Comparison of ENCODE assay signal across 9 cellular contexts in the genomic region with DNA sequence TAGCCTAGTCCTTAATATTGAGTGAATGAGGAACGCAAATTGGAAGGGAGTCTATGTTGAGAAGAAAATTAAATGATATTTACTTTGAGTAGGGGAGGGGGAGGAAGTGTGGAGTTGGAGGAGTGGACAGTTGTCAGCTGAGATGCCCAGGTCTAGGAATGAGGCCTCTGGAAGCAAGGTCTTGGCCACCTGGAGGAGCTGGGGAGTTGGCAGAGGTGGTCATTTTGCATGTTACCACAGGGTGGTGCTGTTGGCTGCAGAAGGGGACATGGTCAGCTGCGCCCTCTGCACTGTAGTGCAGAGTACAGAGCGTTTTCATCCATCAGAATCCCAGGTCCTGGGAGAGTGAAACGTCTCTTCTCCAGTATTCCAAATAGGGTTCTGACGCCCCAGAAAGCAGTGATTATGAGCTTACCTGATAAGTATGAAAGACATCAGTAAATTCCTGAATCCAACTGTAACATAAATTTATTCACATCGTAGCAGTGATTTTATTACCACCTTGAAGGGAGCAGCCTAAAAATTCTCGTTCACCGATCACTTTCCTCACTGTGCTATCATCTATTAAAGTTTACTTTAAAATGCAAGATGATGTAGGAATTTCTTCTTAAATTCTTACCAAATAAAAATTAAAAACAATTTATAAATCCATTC. TPM values are rescaled to one million over a fixed set of nuclear protein-coding genes. Genes with fewer than 3 reads are reported as not detected.
A peak's percentile ranks its signal among the peaks of the same experiment; 100 is the strongest.
DNase-seq lines count a peak whose midpoint lies in the region; ATAC-seq and TF ChIP-seq lines count a peak whose summit lies in the region.
"Had no signal": no experiment of that assay in that cellular context is flagged by ENCODE, and none has a peak within 500 bp of the region (broad histone marks: within the 10 kb centered on the region; RNA-seq: fewer than 3 reads in every experiment).

No MANE protein-coding gene starts in this region.

- no peaks in the 10 kb centered on the region for H3K9me3 ChIP-seq in MG63
- H3K9me3 ChIP-seq in breast epithelium = no peaks in the 10 kb centered on the region
- H3K9me3 ChIP-seq: BLaER1 had no signal

- H3K36me3 ChIP-seq in MG63 (peaks cover 71% of the 10 kb centered on the region), breast epithelium (peaks cover 10% of the 10 kb centered on the region)

- peak; percentile 67 to 93 (median 90) for TF ChIP-seq CTCF in breast epithelium (IDR thresholded peaks at IDR 0.05)

- DNase-seq in NCI-H1436 (lab: John Stamatoyannopoulos, UW) = peak; percentile 63
- no peak for DNase-seq in NCI-H1436 treated with DMSO at 0.1 percent for 48 hours (lab: John Stamatoyannopoulos, UW)
- peak; percentile 63 for DNase-seq in MG63
- peak; percentile 84 for DNase-seq in SK-MEL-5 (ENCODE audit: low read depth, low spot score)
- peak; percentile 59 to 78 for DNase-seq in breast epithelium (ENCODE audit: low spot score in 2 of 2)
- peak; percentile 94 for DNase-seq in islet precursor cell
- DNase-seq in stimulated activated CD4-positive, alpha-beta T cell treated with anti-CD3 and anti-CD28 coated beads, Interleukin-4, amount 100 ng/mL, for 24 hours = peak; percentile 42

- no peak for TF ChIP-seq POLR2A in breast epithelium (IDR thresholded peaks at IDR 0.05)

- H3K4me1 ChIP-seq in breast epithelium = no peaks in the 10 kb centered on the region
- H3K4me1 ChIP-seq: BLaER1 had no signal

- intact Hi-C loops in breast epithelium (cut with DNase I; ENCODE audit: low total_unique reads) = no loop called here

- ATAC-seq in HG02938 (IDR thresholded peaks at IDR 0.05; ENCODE audit: unreplicated experiment) = no peak

- in situ Hi-C loops in SK-MEL-5 (cut with HindIII; ENCODE audit: low pct_unique_long_range_greater_than_20kb, low sequenced_read_pairs) = no loop called here

- H3K27me3 ChIP-seq in MG63 (no peaks in the 10 kb centered on the region), breast epithelium (no peaks in the 10 kb centered on the region)
- H3K27me3 ChIP-seq: BLaER1 had no signal

- no peak overlapping the region for H3K4me3 ChIP-seq in MG63
- no peak overlapping the region for H3K4me3 ChIP-seq in breast epithelium
- H3K4me3 ChIP-seq: BLaER1 had no signal

- H3K27ac ChIP-seq in breast epithelium = no peak overlapping the region
- H3K27ac ChIP-seq: BLaER1 had no signal

RNA-seq across cellular contexts. Expression of a gene that starts 13.8 kb away (rescaled TPM):
- 398 and 501 TPM in 2 replicates for total RNA-seq in MG63 (2014; rRNA removed; shearing (Covaris generic); ENCODE audit: low replicate concordance)
- total RNA-seq in SK-MEL-5 (2014; rRNA removed; shearing (Covaris generic)) = 264 and 305 TPM in 2 replicates
- polyA plus RNA-seq in SK-MEL-5 (2015; cell fraction: cytosol; rRNA removed) = 237 and 272 TPM in 2 replicates
- 36.3 and 66.4 TPM in 2 replicates for polyA plus RNA-seq in SK-MEL-5 (2015; cell fraction: nucleus; rRNA removed)
- total RNA-seq in breast epithelium = 100 to 1,000 TPM; 205 to 227 (median 213) TPM

RNA-seq across cellular contexts. Expression of a gene that starts 34.7 kb away (rescaled TPM):
- not detected in 2 replicates for total RNA-seq in MG63 (2014; rRNA removed; shearing (Covaris generic); ENCODE audit: low replicate concordance)
- total RNA-seq in SK-MEL-5 (2014; rRNA removed; shearing (Covaris generic)) = not detected in 2 replicates
- not detected in 2 replicates for polyA plus RNA-seq in SK-MEL-5 (2015; cell fraction: cytosol; rRNA removed)
- polyA plus RNA-seq in SK-MEL-5 (2015; cell fraction: nucleus; rRNA removed) = not detected in 2 replicates
- total RNA-seq in breast epithelium = under 1 TPM in 1 of 3 donors, not detected in 2; 0.59 TPM

RNA-seq across cellular contexts. Expression of a gene that starts 50.8 kb away (rescaled TPM):
- total RNA-seq in MG63 (2014; rRNA removed; shearing (Covaris generic); ENCODE audit: low replicate concordance) = 66.9 and 104 TPM in 2 replicates
- total RNA-seq in SK-MEL-5 (2014; rRNA removed; shearing (Covaris generic)) = 8.6 and 9.2 TPM in 2 replicates
- polyA plus RNA-seq in SK-MEL-5 (2015; cell fraction: cytosol; rRNA removed) = 34.8 and 38.1 TPM in 2 replicates
- polyA plus RNA-seq in SK-MEL-5 (2015; cell fraction: nucleus; rRNA removed) = 29.7 and 37.4 TPM in 2 replicates
- 100 to 1,000 TPM; 207 to 550 (median 379) TPM for total RNA-seq in breast epithelium
